13 cellular contexts compared by ENCODE assay signal in the genomic region with DNA sequence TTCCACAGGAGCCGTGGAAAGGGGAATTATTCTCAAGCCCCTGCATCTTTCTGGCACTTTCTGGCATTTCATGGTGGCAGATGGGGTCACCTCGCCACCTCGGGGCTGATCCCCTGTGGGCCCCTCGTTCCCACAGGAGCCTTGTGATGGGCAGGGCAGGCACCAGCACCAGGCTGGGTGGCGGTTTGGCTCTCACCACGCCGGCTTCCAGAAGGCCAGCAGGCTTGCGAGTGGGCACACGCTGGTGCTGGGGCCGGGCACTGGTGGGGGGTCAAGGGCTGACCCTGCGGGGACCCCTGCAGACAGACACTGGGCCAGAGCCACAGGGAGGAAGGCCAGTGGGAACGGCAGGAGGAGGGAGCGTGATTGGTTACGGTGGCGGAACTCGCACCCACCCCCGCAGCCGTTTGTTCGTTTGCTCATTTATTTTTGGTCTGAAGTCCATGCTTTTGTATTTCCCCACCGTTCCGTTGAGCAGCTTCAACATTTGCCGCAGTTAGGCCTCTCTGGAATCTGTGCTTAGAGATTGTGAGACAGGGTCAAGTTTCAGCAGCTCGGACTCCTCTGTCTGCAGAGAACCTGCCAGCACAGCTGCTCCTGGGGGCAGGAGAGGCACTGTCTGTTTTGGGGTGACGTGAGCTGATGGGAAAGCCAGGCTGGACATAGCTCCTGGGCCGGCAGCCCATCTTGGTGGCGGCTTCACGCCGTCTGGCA. TPM values are rescaled to one million over a fixed set of nuclear protein-coding genes. Genes with fewer than 3 reads are reported as not detected.
DNase-seq lines count a peak whose midpoint lies in the region; TF ChIP-seq lines count a peak whose summit lies in the region.
"Had no signal": no experiment of that assay in that cellular context is flagged by ENCODE, and none has a peak within 500 bp of the region (broad histone marks: within the 10 kb centered on the region; RNA-seq: fewer than 3 reads in every experiment).

No MANE protein-coding gene starts in this region.

- no peak for TF ChIP-seq CTCF in liver (IDR thresholded peaks at IDR 0.05; ENCODE audit: low read depth, low read length, missing input control)
- TF ChIP-seq CTCF in WERI-Rb-1 (IDR thresholded peaks at IDR 0.05; ENCODE audit: low read depth, low read length): no peak

- H3K9ac ChIP-seq in NT2/D1 (ENCODE audit: insufficient read length, low read depth) (peak overlapping the region; percentile 52), liver (ENCODE audit: low read depth in 1 of 2, low read length in 2 of 2) (peak overlapping the region; percentile 33 to 73), skeletal muscle tissue (ENCODE audit: low read depth in 1 of 3, low read length in 3 of 3) (peak overlapping the region in 2 of 3 donors; percentile 30 to 50)

- no peak for TF ChIP-seq RAD21 in liver (IDR thresholded peaks at IDR 0.05)

- H3K36me3 ChIP-seq in NT2/D1 (ENCODE audit: insufficient read depth, insufficient read length, low read length) (peaks cover 93% of the 10 kb centered on the region), liver (ENCODE audit: control insufficient read depth in 4 of 4, insufficient read depth in 3 of 4, low read depth in 1 of 4, low read length in 3 of 4) (no peaks in the 10 kb centered on the region), skeletal muscle tissue (ENCODE audit: control insufficient read depth in 3 of 3, insufficient read depth in 3 of 3, low read length in 3 of 3) (no peaks in the 10 kb centered on the region), WERI-Rb-1 (no peaks in the 10 kb centered on the region)
- H3K36me3 ChIP-seq: BE2C had no signal

- H3K4me3 ChIP-seq in NT2/D1 (ENCODE audit: insufficient read length, low read depth) (no peak overlapping the region), liver (ENCODE audit: low read depth in 1 of 3, low read length in 3 of 3) (peak overlapping the region in 1 of 3 donors; percentile 31), skeletal muscle tissue (ENCODE audit: low read length in 3 of 3) (peak overlapping the region in 2 of 3 donors; percentile 15 to 52), WERI-Rb-1 (ENCODE audit: low read depth, low read length) (no peak overlapping the region)

- TF ChIP-seq POLR2A in erythroblast (IDR thresholded peaks at IDR 0.05; ENCODE audit: low read length): no peak

- DNase-seq in NT2/D1 (ENCODE audit: low read depth, low spot score) (no peak), erythroblast (lab: John Stamatoyannopoulos, UW) (peak; percentile 40 to 55), WERI-Rb-1 (no peak), NCI-H2227 treated with DMSO at 0.1 percent for 48 hours (lab: John Stamatoyannopoulos, UW) (no peak), NCI-H1930 (lab: John Stamatoyannopoulos, UW) (no peak)
- DNase-seq in stimulated activated CD4-positive, alpha-beta T cell treated with anti-CD3 and anti-CD28 coated beads, Interleukin-4, amount 100 ng/mL, for 24 hours: no peak
- DNase-seq: activated CD4-positive, alpha-beta T cell treated with anti-CD3 and anti-CD28 coated beads for 36 hours; BE2C; NCI-H1105 treated with DMSO at 0.1 percent for 48 hours; NCI-H82; SW 1271 had no signal

- H3K27me3 ChIP-seq in NT2/D1 (ENCODE audit: insufficient read depth, insufficient read length) (no peaks in the 10 kb centered on the region), liver (ENCODE audit: control insufficient read depth in 4 of 4, insufficient read depth in 4 of 4, low read length in 3 of 4) (no peaks in the 10 kb centered on the region), skeletal muscle tissue (ENCODE audit: control insufficient read depth in 3 of 3, insufficient read depth in 3 of 3, low read length in 3 of 3) (peaks cover 11 to 30% (median 28%) of the 10 kb centered on the region in 3 donors), WERI-Rb-1 (ENCODE audit: insufficient read depth, low read depth, severe bottlenecking) (peaks cover 5% of the 10 kb centered on the region)

- WGBS in liver: 39% methylated on average over 28 of the region's 28 CpGs

- H3K4me1 ChIP-seq in NT2/D1 (ENCODE audit: insufficient read depth, insufficient read length) (peaks cover 69% of the 10 kb centered on the region), liver (ENCODE audit: control insufficient read depth in 4 of 4, insufficient read depth in 4 of 4, low read length in 3 of 4) (peaks cover 23 to 36% (median 27%) of the 10 kb centered on the region in 4 donors), skeletal muscle tissue (ENCODE audit: control insufficient read depth in 3 of 3, insufficient read depth in 3 of 3, low read length in 3 of 3) (peaks cover 30 to 38% (median 36%) of the 10 kb centered on the region in 3 donors)

- H3K9me3 ChIP-seq in NT2/D1 (ENCODE audit: insufficient read depth, low read length): no peaks in the 10 kb centered on the region
- H3K9me3 ChIP-seq in liver (ENCODE audit: control insufficient read depth in 4 of 4, low read length in 3 of 4): no peaks in the 10 kb centered on the region
- H3K9me3 ChIP-seq in skeletal muscle tissue (ENCODE audit: control insufficient read depth in 3 of 3, low read length in 3 of 3): no peaks in the 10 kb centered on the region
- no peaks in the 10 kb centered on the region for H3K9me3 ChIP-seq in WERI-Rb-1 (ENCODE audit: severe bottlenecking)
- H3K9me3 ChIP-seq: BE2C had no signal

- peak overlapping the region; percentile 76 to 90 for H3K27ac ChIP-seq in liver (ENCODE audit: low read depth in 1 of 2, low read length in 2 of 2)
- H3K27ac ChIP-seq in skeletal muscle tissue (ENCODE audit: low read depth, low read length): peak overlapping the region; percentile 30
- H3K27ac ChIP-seq in WERI-Rb-1: no peak overlapping the region

TF ChIP-seq in liver, 16 proteins besides CTCF, POLR2A, EP300 and RAD21:
- TF ChIP-seq TAF1 (conservative IDR thresholded peaks at IDR 0.05) (no peak), GABPA (IDR thresholded peaks at IDR 0.05 in 1 of 2, conservative IDR thresholded peaks at IDR 0.05 in 1 of 2) (no peak), EGR1 (IDR thresholded peaks at IDR 0.05; ENCODE audit: low read depth in 2 of 2) (peak; percentile 69 to 89), RXRA (IDR thresholded peaks at IDR 0.05) (peak in 1 of 2 donors; percentile 49), YY1 (IDR thresholded peaks at IDR 0.05) (peak; percentile 21), HNF4A (conservative IDR thresholded peaks at IDR 0.05) (peak; percentile 76 to 80), SP1 (IDR thresholded peaks at IDR 0.05) (peak; percentile 86)
- TF ChIP-seq, protein P1, sequence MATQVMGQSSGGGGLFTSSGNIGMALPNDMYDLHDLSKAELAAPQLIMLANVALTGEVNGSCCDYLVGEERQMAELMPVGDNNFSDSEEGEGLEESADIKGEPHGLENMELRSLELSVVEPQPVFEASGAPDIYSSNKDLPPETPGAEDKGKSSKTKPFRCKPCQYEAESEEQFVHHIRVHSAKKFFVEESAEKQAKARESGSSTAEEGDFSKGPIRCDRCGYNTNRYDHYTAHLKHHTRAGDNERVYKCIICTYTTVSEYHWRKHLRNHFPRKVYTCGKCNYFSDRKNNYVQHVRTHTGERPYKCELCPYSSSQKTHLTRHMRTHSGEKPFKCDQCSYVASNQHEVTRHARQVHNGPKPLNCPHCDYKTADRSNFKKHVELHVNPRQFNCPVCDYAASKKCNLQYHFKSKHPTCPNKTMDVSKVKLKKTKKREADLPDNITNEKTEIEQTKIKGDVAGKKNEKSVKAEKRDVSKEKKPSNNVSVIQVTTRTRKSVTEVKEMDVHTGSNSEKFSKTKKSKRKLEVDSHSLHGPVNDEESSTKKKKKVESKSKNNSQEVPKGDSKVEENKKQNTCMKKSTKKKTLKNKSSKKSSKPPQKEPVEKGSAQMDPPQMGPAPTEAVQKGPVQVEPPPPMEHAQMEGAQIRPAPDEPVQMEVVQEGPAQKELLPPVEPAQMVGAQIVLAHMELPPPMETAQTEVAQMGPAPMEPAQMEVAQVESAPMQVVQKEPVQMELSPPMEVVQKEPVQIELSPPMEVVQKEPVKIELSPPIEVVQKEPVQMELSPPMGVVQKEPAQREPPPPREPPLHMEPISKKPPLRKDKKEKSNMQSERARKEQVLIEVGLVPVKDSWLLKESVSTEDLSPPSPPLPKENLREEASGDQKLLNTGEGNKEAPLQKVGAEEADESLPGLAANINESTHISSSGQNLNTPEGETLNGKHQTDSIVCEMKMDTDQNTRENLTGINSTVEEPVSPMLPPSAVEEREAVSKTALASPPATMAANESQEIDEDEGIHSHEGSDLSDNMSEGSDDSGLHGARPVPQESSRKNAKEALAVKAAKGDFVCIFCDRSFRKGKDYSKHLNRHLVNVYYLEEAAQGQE (IDR thresholded peaks at IDR 0.05): peak; percentile 69
TF ChIP-seq in liver: peak in this region for 6.

RNA-seq across cellular contexts. Expression of a gene that starts 5.3 kb away (rescaled TPM):
- total RNA-seq in liver (100 to 1,000 TPM; 209 to 308 TPM), skeletal muscle tissue (59.0 TPM)
- polyA plus RNA-seq in liver: 100 to 1,000 TPM in 1 of 2 donors, 10 to 100 TPM in 1; 44.9 to 255 TPM

Comparison
In these comparisons a context has a peak if more than half of its experiments do, and no peak if none do; other contexts are left out.
1. DNase-seq: peak in erythroblast (2 of 2); none in NT2/D1 (single experiment), WERI-Rb-1 (single experiment), NCI-H2227 treated with DMSO at 0.1 percent for 48 hours (single experiment), NCI-H1930 (0 of 2) and stimulated activated CD4-positive, alpha-beta T cell treated with anti-CD3 and anti-CD28 coated beads, Interleukin-4, amount 100 ng/mL, for 24 hours (single experiment).
2. H3K4me3 ChIP-seq: peak in skeletal muscle tissue (2 of 3); none in NT2/D1 (single experiment) and WERI-Rb-1 (single experiment).
3. Peak in every context shown above with its lines, with median percentiles within 50 percentile points of each other: H3K9ac ChIP-seq.